In genomic region chr10:3325954-3326353, GRCh38 we compare ENCODE assay signal across 1 cellular context.
TF ChIP-seq lines count a peak whose summit lies in the region.

No MANE protein-coding gene starts in this region.

TF ChIP-seq in HepG2, 621 proteins besides CTCF, POLR2A, EP300 and RAD21:
- TF ChIP-seq ATF7 (IDR thresholded peaks at IDR 0.05) (peak; percentile 29; the same call in 1 of the 2 replicates), ATF7 (CRISPR knock-in tag; IDR thresholded peaks at IDR 0.05) (no peak), ZNF768 (CRISPR knock-in tag; IDR thresholded peaks at IDR 0.05) (no peak)
